In genomic region chr10:42980553-42981357, GRCh38 we compare ENCODE assay signal across 25 cellular contexts.
DNase-seq lines count a peak whose midpoint lies in the region; ATAC-seq and TF ChIP-seq lines count a peak whose summit lies in the region.
"Had no signal": no experiment of that assay in that cellular context is flagged by ENCODE, and none has a peak within 500 bp of the region (broad histone marks: within the 10 kb centered on the region; RNA-seq: fewer than 3 reads in every experiment).

No MANE protein-coding gene starts in this region.

- H3K4me3 ChIP-seq in left lung (no peak overlapping the region), sigmoid colon (no peak overlapping the region), Karpas-422 (ENCODE audit: low read length) (no peak overlapping the region)
- H3K4me3 ChIP-seq: A549, HAP-1, psoas muscle, SJSA1 had no signal

- no peaks in the 10 kb centered on the region for H3K79me2 ChIP-seq in Karpas-422 (ENCODE audit: low read length)

- ATAC-seq in activated T-cell treated with anti-CD3 and anti-CD28 coated beads, Interleukin-2, amount 50 U/mL, for 72 hours (replicated peaks in 1 of 2): no peak
- ATAC-seq in left lung (no peak), HG02623 (IDR thresholded peaks at IDR 0.05; ENCODE audit: unreplicated experiment) (no peak)
- ATAC-seq: A549, foreskin keratinocyte, PC-3, psoas muscle had no signal

- no peak overlapping the region for H3K27ac Mint-ChIP-seq in activated T-cell treated with anti-CD3 and anti-CD28 coated beads, Interleukin-2, amount 50 U/mL, for 24 hours
- H3K27ac Mint-ChIP-seq in activated T-cell treated with anti-CD3 and anti-CD28 coated beads, Interleukin-2, amount 50 U/mL, for 72 hours: no peak overlapping the region
- H3K27ac Mint-ChIP-seq: memory B cell, naive B cell had no signal

- H3K9me3 Mint-ChIP-seq in activated T-cell treated with anti-CD3 and anti-CD28 coated beads, Interleukin-2, amount 50 U/mL, for 24 hours: no peaks in the 10 kb centered on the region
- no peaks in the 10 kb centered on the region for H3K9me3 Mint-ChIP-seq in activated T-cell treated with anti-CD3 and anti-CD28 coated beads, Interleukin-2, amount 50 U/mL, for 72 hours
- H3K9me3 Mint-ChIP-seq: memory B cell, naive B cell had no signal

- peak; percentile 20 for DNase-seq in activated T-cell treated with anti-CD3 and anti-CD28 coated beads, Interleukin-2, amount 50 U/mL, for 24 hours
- DNase-seq in activated T-cell treated with anti-CD3 and anti-CD28 coated beads, Interleukin-2, amount 50 U/mL, for 72 hours: no peak
- peak; percentile 41 for DNase-seq in activated CD8-positive, alpha-beta memory T cell treated with anti-CD3 and anti-CD28 coated beads, Interleukin-2, amount 50 U/mL, for 48 hours
- DNase-seq in left lung (peak; percentile 29 to 63), sigmoid colon (peak; percentile 60), Karpas-422 (no peak), HCEC 1CT (no peak)
- DNase-seq: activated CD4-positive, alpha-beta T cell treated with anti-CD3 and anti-CD28 coated beads, Interleukin-2, amount 50 U/mL, for 4 hours; amniotic stem cell; foreskin keratinocyte; KBM-7; naive B cell; NCI-H2029; NCI-H226; NCI-H774; PC-3; WERI-Rb-1 had no signal

- no peaks in the 10 kb centered on the region for H3K36me3 Mint-ChIP-seq in activated T-cell treated with anti-CD3 and anti-CD28 coated beads, Interleukin-2, amount 50 U/mL, for 24 hours (ENCODE audit: low read depth)
- H3K36me3 Mint-ChIP-seq in activated T-cell treated with anti-CD3 and anti-CD28 coated beads, Interleukin-2, amount 50 U/mL, for 72 hours (ENCODE audit: insufficient read depth in 2 of 2): no peaks in the 10 kb centered on the region
- H3K36me3 Mint-ChIP-seq: memory B cell, naive B cell had no signal

- H3K4me1 ChIP-seq in left lung (no peaks in the 10 kb centered on the region), sigmoid colon (no peaks in the 10 kb centered on the region), Karpas-422 (ENCODE audit: low read length) (no peaks in the 10 kb centered on the region)
- H3K4me1 ChIP-seq: A549, Caco-2, foreskin keratinocyte, HAP-1, psoas muscle, SJSA1 had no signal

- no peak overlapping the region for H3K4me2 ChIP-seq in Karpas-422 (ENCODE audit: low read depth, low read length, poor library complexity, severe bottlenecking)
- H3K4me2 ChIP-seq: A549 had no signal

- no peak overlapping the region for H3K4me3 Mint-ChIP-seq in activated T-cell treated with anti-CD3 and anti-CD28 coated beads, Interleukin-2, amount 50 U/mL, for 24 hours
- H3K4me3 Mint-ChIP-seq in activated T-cell treated with anti-CD3 and anti-CD28 coated beads, Interleukin-2, amount 50 U/mL, for 72 hours: no peak overlapping the region
- H3K4me3 Mint-ChIP-seq: memory B cell, naive B cell had no signal

- TF ChIP-seq CTCF in left lung (IDR thresholded peaks at IDR 0.05) (no peak), sigmoid colon (IDR thresholded peaks at IDR 0.05) (no peak)

- H3K9me3 ChIP-seq in left lung: no peaks in the 10 kb centered on the region
- no peaks in the 10 kb centered on the region for H3K9me3 ChIP-seq in sigmoid colon
- H3K9me3 ChIP-seq in Karpas-422 (ENCODE audit: low read length): no peaks in the 10 kb centered on the region
- H3K9me3 ChIP-seq: A549, BE2C, Caco-2, HAP-1, psoas muscle, SJSA1 had no signal

- H3K27ac ChIP-seq in left lung: no peak overlapping the region
- no peak overlapping the region for H3K27ac ChIP-seq in sigmoid colon
- no peak overlapping the region for H3K27ac ChIP-seq in Karpas-422 (ENCODE audit: low read length)
- H3K27ac ChIP-seq: A549, foreskin keratinocyte, psoas muscle, SJSA1, WERI-Rb-1 had no signal

- H3K27me3 ChIP-seq in left lung (no peaks in the 10 kb centered on the region), sigmoid colon (no peaks in the 10 kb centered on the region), Karpas-422 (ENCODE audit: low read length) (no peaks in the 10 kb centered on the region)
- H3K27me3 ChIP-seq: BE2C, SJSA1 had no signal

- no peak for TF ChIP-seq EP300 in sigmoid colon (IDR thresholded peaks at IDR 0.05)

- TF ChIP-seq POLR2A in sigmoid colon (IDR thresholded peaks at IDR 0.05): no peak

- no peaks in the 10 kb centered on the region for H4K20me1 ChIP-seq in Karpas-422 (ENCODE audit: insufficient read depth, low read depth, low read length)

- no peaks in the 10 kb centered on the region for H3K27me3 Mint-ChIP-seq in activated T-cell treated with anti-CD3 and anti-CD28 coated beads, Interleukin-2, amount 50 U/mL, for 24 hours
- H3K27me3 Mint-ChIP-seq in activated T-cell treated with anti-CD3 and anti-CD28 coated beads, Interleukin-2, amount 50 U/mL, for 72 hours (ENCODE audit: low read depth): no peaks in the 10 kb centered on the region
- H3K27me3 Mint-ChIP-seq: memory B cell had no signal

- no peaks in the 10 kb centered on the region for H3K9me2 ChIP-seq in Karpas-422 (replicated peaks; ENCODE audit: insufficient read depth, low read length)

- H3K36me3 ChIP-seq in left lung (no peaks in the 10 kb centered on the region), sigmoid colon (no peaks in the 10 kb centered on the region), Karpas-422 (ENCODE audit: insufficient read depth, low read length) (no peaks in the 10 kb centered on the region)
- H3K36me3 ChIP-seq: BE2C, HAP-1, SJSA1, WERI-Rb-1 had no signal

- H3K4me1 Mint-ChIP-seq in activated T-cell treated with anti-CD3 and anti-CD28 coated beads, Interleukin-2, amount 50 U/mL, for 24 hours (ENCODE audit: low read depth): no peaks in the 10 kb centered on the region
- no peaks in the 10 kb centered on the region for H3K4me1 Mint-ChIP-seq in activated T-cell treated with anti-CD3 and anti-CD28 coated beads, Interleukin-2, amount 50 U/mL, for 72 hours (ENCODE audit: low read depth)
- H3K4me1 Mint-ChIP-seq: memory B cell, naive B cell had no signal

- H2AFZ ChIP-seq in Karpas-422 (ENCODE audit: low read length): no peak overlapping the region

- no peak overlapping the region for H3K9ac ChIP-seq in Karpas-422 (ENCODE audit: low read length)

- intact Hi-C loops in left lung (cut with DNase I) (no loop called here), sigmoid colon (cut with DNase I) (no loop called here)

- WGBS in sigmoid colon, 2 donors: 87 to 91% methylated on average over 15 of the region's 15 CpGs

Comparison
In these comparisons a context has a peak if more than half of its experiments do, and no peak if none do; other contexts are left out.
1. DNase-seq: peak in activated T-cell treated with anti-CD3 and anti-CD28 coated beads, Interleukin-2, amount 50 U/mL, for 24 hours (single experiment), activated CD8-positive, alpha-beta memory T cell treated with anti-CD3 and anti-CD28 coated beads, Interleukin-2, amount 50 U/mL, for 48 hours (single experiment), left lung (2 of 2) and sigmoid colon (single experiment); none in activated T-cell treated with anti-CD3 and anti-CD28 coated beads, Interleukin-2, amount 50 U/mL, for 72 hours (0 of 2), Karpas-422 (single experiment) and HCEC 1CT (single experiment).